In the genomic region with DNA sequence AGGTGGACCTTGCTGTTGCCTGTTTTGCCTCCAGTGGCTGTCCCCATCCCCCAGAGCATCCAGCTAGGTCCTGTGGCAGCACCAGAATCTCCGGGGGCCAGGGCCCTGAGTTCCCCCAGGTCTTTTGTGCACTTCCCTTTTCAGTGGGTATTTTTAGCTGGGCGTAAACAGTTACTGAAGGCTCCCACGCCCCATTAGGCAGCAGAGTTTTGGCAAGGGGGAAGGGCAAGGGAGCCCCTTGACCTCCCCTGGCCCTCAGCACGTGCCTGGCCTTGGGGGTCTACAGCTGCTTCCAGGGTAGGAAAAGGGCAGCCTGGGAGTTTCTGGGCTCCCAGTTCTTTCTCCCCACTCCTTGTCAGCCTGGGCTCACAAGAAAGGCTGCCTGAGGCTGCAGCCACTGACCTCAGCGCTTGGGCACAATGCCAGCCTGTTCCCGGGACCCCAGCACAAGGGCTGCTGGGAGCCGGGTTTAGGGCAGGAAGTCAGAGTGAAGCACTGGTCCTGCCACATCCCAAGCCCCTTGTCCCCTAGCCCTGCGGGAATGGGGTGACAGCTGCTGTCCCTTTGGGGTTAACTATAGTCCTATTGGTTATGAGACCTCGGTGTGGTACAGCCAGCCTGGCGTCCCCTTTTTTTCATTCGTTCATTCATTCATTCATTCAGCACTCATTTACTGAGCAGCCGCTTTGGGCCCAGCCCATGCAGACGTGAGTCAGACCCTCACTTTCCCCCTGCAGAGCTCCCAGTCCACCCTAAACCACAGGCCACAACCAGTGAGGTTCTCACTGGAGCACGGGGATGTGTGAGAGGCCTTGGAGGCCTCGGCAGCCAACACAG, we compare ENCODE assay signal across 9 cellular contexts. TPM values are rescaled to one million over a fixed set of nuclear protein-coding genes. Genes with fewer than 3 reads are reported as not detected.
DNase-seq lines count a peak whose midpoint lies in the region; ATAC-seq and TF ChIP-seq lines count a peak whose summit lies in the region.
"Had no signal": no experiment of that assay in that cellular context is flagged by ENCODE, and none has a peak within 500 bp of the region (broad histone marks: within the 10 kb centered on the region; RNA-seq: fewer than 3 reads in every experiment).

No MANE protein-coding gene starts in this region.

- H3K4me1 Mint-ChIP-seq in progenitor cell of endocrine pancreas (ENCODE audit: low read depth): peaks cover 14% of the 10 kb centered on the region

- TF ChIP-seq CTCF in mucosa of descending colon (IDR thresholded peaks at IDR 0.05): no peak
- no peak for TF ChIP-seq CTCF in vagina (IDR thresholded peaks at IDR 0.05)
- no peak for TF ChIP-seq CTCF in progenitor cell of endocrine pancreas (IDR thresholded peaks at IDR 0.05; ENCODE audit: unreplicated experiment)

- no peaks in the 10 kb centered on the region for H3K27me3 ChIP-seq in SJCRH30
- H3K27me3 ChIP-seq in vagina: no peaks in the 10 kb centered on the region

- H3K36me3 ChIP-seq in SJCRH30: no peaks in the 10 kb centered on the region; the same call in 1 of the 2 replicates
- no peaks in the 10 kb centered on the region for H3K36me3 ChIP-seq in mucosa of descending colon (ENCODE audit: low read depth)
- H3K36me3 ChIP-seq in vagina: no peaks in the 10 kb centered on the region

- H3K4me3 Mint-ChIP-seq in progenitor cell of endocrine pancreas (ENCODE audit: low read depth): no peak overlapping the region

- H3K9me3 ChIP-seq in SJCRH30 (replicated peaks): no peaks in the 10 kb centered on the region
- H3K9me3 ChIP-seq in mucosa of descending colon: no peaks in the 10 kb centered on the region
- no peaks in the 10 kb centered on the region for H3K9me3 ChIP-seq in vagina

- H3K4me1 ChIP-seq in SJCRH30: peaks cover 42% of the 10 kb centered on the region
- peaks cover 56% of the 10 kb centered on the region for H3K4me1 ChIP-seq in mucosa of descending colon (ENCODE audit: low read depth)
- peaks cover 100% of the 10 kb centered on the region for H3K4me1 ChIP-seq in vagina

- no peak for TF ChIP-seq POLR2A in vagina (IDR thresholded peaks at IDR 0.05)

- H3K4me3 ChIP-seq in SJCRH30 (peak overlapping the region; percentile 16), mucosa of descending colon (no peak overlapping the region), vagina (no peak overlapping the region)

- no peaks in the 10 kb centered on the region for H3K36me3 Mint-ChIP-seq in progenitor cell of endocrine pancreas (ENCODE audit: insufficient read depth)

- peak; percentile 65 for DNase-seq in stimulated activated CD4-positive, alpha-beta T cell treated with anti-CD3 and anti-CD28 coated beads, Interleukin-1b, Interleukin-23, amount 100 ng/mL, for 48 hours
- DNase-seq in stimulated activated CD4-positive, alpha-beta T cell treated with anti-CD3 and anti-CD28 coated beads, Interleukin-12 subunit alpha, Interleukin-12 subunit beta, amount 100 ng/mL, for 4 hours: no peak
- DNase-seq in SJCRH30: peak; percentile 96 to 97
- peak; percentile 72 to 85 (median 74) for DNase-seq in mucosa of descending colon
- DNase-seq in vagina (ENCODE audit: extremely low spot score in 2 of 2): no peak
- no peak for DNase-seq in NCI-H2029 treated with DMSO at 0.1 percent for 48 hours (lab: John Stamatoyannopoulos, UW)
- no peak for DNase-seq in progenitor cell of endocrine pancreas (ENCODE audit: low spot score, unreplicated experiment)

- peak; percentile 1 for ATAC-seq in mucosa of descending colon

- H3K27ac ChIP-seq in SJCRH30 (peak overlapping the region; percentile 57), cingulate gyrus (ENCODE audit: low read depth, low read length) (peak overlapping the region; percentile 76), vagina (peak overlapping the region; percentile 76)
- H3K27ac ChIP-seq: epithelial cell of prostate had no signal

- intact Hi-C loops in mucosa of descending colon (cut with DNase I, micrococcal nuclease): no loop called here
- intact Hi-C loops in vagina (cut with DNase I): no loop called here

- H3K9me3 Mint-ChIP-seq in progenitor cell of endocrine pancreas (ENCODE audit: low read depth): no peaks in the 10 kb centered on the region

- no peak overlapping the region for H3K27ac Mint-ChIP-seq in progenitor cell of endocrine pancreas

- H3K27me3 Mint-ChIP-seq in progenitor cell of endocrine pancreas: no peaks in the 10 kb centered on the region

RNA-seq across cellular contexts. Expression of a gene that starts 8.4 kb away (rescaled TPM):
- 23.2 and 24.0 TPM in 2 replicates for total RNA-seq in SJCRH30 (2014; rRNA removed; shearing (Covaris generic))
- 100 to 1,000 TPM in 1 of 3 donors, 10 to 100 TPM in 2; 66.2 to 103 (median 90.5) TPM for total RNA-seq in mucosa of descending colon
- 26.3 TPM for total RNA-seq in vagina
- 70.9 and 72.4 TPM in 2 replicates for total RNA-seq in progenitor cell of endocrine pancreas

RNA-seq across cellular contexts. Expression of a gene that starts 22.3 kb away (rescaled TPM):
- not detected in 2 replicates for total RNA-seq in SJCRH30 (2014; rRNA removed; shearing (Covaris generic))
- total RNA-seq in mucosa of descending colon: under 1 TPM; 0.32 to 0.60 (median 0.55) TPM
- not detected for total RNA-seq in vagina
- total RNA-seq in progenitor cell of endocrine pancreas: not detected in 2 replicates

RNA-seq across cellular contexts. Expression of a gene that starts 36.1 kb away (rescaled TPM):
- not detected in 2 replicates for total RNA-seq in SJCRH30 (2014; rRNA removed; shearing (Covaris generic))
- total RNA-seq in mucosa of descending colon (under 1 TPM in 2 of 3 donors, not detected in 1; 0.16 to 0.19 TPM), vagina (not detected), progenitor cell of endocrine pancreas (not detected in 2 replicates)

RNA-seq across cellular contexts. Expression of a gene that starts 41.7 kb away (rescaled TPM):
- total RNA-seq in SJCRH30 (2014; rRNA removed; shearing (Covaris generic)): not detected in 2 replicates
- total RNA-seq in mucosa of descending colon (not detected), vagina (not detected), progenitor cell of endocrine pancreas (not detected in 2 replicates)

RNA-seq across cellular contexts. Expression of a gene that starts 52.7 kb away (rescaled TPM):
- 27.1 and 28.3 TPM in 2 replicates for total RNA-seq in SJCRH30 (2014; rRNA removed; shearing (Covaris generic))
- total RNA-seq in mucosa of descending colon (10 to 100 TPM; 66.5 to 89.3 (median 73.1) TPM), vagina (75.9 TPM), progenitor cell of endocrine pancreas (37.3 and 39.8 TPM in 2 replicates)

Comparison
In these comparisons a context has a peak if more than half of its experiments do, and no peak if none do; other contexts are left out.
1. DNase-seq: peak in stimulated activated CD4-positive, alpha-beta T cell treated with anti-CD3 and anti-CD28 coated beads, Interleukin-1b, Interleukin-23, amount 100 ng/mL, for 48 hours (single experiment), SJCRH30 (2 of 2) and mucosa of descending colon (3 of 3); none in stimulated activated CD4-positive, alpha-beta T cell treated with anti-CD3 and anti-CD28 coated beads, Interleukin-12 subunit alpha, Interleukin-12 subunit beta, amount 100 ng/mL, for 4 hours (single experiment), vagina (0 of 2), NCI-H2029 treated with DMSO at 0.1 percent for 48 hours (single experiment) and progenitor cell of endocrine pancreas (single experiment).
2. Peak in every context shown above with its lines, with median percentiles within 50 percentile points of each other: H3K27ac ChIP-seq.